Comparison of ENCODE assay signal across 26 cellular contexts in the genomic region with DNA sequence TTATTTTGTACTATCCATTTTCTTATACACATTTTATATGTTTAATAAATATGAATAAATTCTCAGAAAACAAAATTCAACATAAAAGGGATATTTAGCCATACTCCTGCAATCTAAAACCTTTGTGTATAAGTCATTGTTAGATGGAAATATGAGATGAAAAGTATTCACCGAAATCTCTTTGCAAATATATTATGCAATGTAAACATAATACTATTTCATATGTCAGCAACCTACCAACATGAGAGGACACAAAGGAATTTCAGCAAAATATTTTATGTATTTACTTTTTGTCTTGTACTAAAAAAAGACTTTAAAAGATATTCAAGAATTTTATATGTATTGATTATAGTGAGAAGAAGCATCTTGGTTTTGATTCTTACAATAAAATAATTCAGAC.
"Had no signal": no experiment of that assay in that cellular context is flagged by ENCODE, and none has a peak within 500 bp of the region (broad histone marks: within the 10 kb centered on the region; RNA-seq: fewer than 3 reads in every experiment).

No MANE protein-coding gene starts in this region.

- H3K4me3 ChIP-seq: esophagus squamous epithelium, gastrocnemius medialis, heart right ventricle, left lung, lower lobe of right lung, mucosa of descending colon had no signal

- H3K27ac ChIP-seq: epithelial cell of prostate, esophagus squamous epithelium, gastrocnemius medialis, heart right ventricle, left lung, lower lobe of right lung had no signal

- ATAC-seq: effector memory CD8-positive, alpha-beta T cell; esophagus mucosa; gastrocnemius medialis; heart right ventricle; left cardiac atrium; left lung; left ventricle myocardium superior; lower lobe of right lung; mucosa of descending colon; naive thymus-derived CD8-positive, alpha-beta T cell had no signal

- DNase-seq: cortex of kidney; effector CD8-positive, alpha-beta T cell; effector memory CD8-positive, alpha-beta T cell; endodermal cell; erythroblast; esophagus squamous epithelium; foreskin fibroblast; foreskin melanocyte; gastrocnemius medialis; glutamatergic neuron; head of caudate nucleus; heart right ventricle; hippocampal formation; immature natural killer cell; islet precursor cell; left cardiac atrium; left lung; left ventricle myocardium superior; lower lobe of right lung; mesenchymal stem cell; mucosa of descending colon; naive B cell; naive thymus-derived CD8-positive, alpha-beta T cell had no signal

- H3K27me3 ChIP-seq: esophagus squamous epithelium, gastrocnemius medialis, heart right ventricle, left lung had no signal

- FAIRE-seq: endometrium had no signal

- H3K9me3 ChIP-seq: esophagus squamous epithelium, gastrocnemius medialis, heart right ventricle, left lung, lower lobe of right lung, mucosa of descending colon had no signal

- H3K36me3 ChIP-seq: esophagus squamous epithelium, gastrocnemius medialis, heart right ventricle, left lung, lower lobe of right lung had no signal

- H3K4me1 ChIP-seq: esophagus squamous epithelium, gastrocnemius medialis, heart right ventricle, left lung, lower lobe of right lung had no signal
